In the genomic region with DNA sequence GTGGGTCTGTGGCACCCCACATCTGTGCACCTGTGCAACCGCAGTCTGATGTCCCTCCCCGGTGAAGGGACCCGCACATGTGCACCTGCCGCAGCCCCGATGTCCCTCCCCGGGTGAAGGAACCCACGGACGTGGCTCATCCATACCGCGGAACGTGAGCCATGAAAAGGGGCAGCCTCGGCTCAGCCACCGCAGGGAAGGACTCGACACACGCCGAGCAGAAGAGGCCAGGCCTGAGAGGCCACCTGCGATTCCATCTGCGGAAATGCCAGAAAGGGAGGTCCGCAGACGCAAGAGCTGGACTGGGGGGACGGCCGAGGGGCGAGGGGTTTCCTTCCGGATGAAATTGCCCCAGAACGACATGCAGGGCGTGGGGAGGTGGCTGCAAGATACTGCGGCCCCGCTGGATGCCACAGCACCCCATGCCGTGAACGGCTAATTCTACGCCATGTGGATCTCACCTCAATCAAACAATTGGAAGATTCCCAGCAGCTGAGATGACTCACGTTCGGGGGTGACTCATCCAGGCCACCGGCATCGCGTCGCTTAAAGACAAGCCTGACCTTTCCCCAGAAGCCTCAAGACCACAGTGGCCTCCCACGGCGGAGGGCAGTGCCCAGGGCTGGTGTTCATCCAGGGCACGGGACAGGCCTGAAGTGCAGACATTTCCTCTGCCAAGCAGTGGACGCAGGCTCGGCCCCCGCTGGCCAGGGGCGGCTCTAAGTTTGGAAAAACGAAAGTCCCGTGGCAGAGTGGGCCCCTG, we compare ENCODE assay signal across 8 cellular contexts. TPM values are rescaled to one million over a fixed set of nuclear protein-coding genes. Genes with fewer than 3 reads are reported as not detected.
DNase-seq lines count a peak whose midpoint lies in the region; FAIRE-seq and TF ChIP-seq lines count a peak whose summit lies in the region.

No MANE protein-coding gene starts in this region.

- H3K9me3 ChIP-seq in small intestine (ENCODE audit: control insufficient read depth, low read depth): no peaks in the 10 kb centered on the region

- no peaks in the 10 kb centered on the region for H3K9me3 Mint-ChIP-seq in osteocyte (ENCODE audit: unreplicated experiment)

- H3K36me3 ChIP-seq in small intestine (ENCODE audit: control insufficient read depth in 2 of 2, insufficient read depth in 2 of 2, low read length in 2 of 2): no peaks in the 10 kb centered on the region

- H3K27me3 ChIP-seq in small intestine (ENCODE audit: control insufficient read depth in 2 of 2, insufficient read depth in 2 of 2, low read length in 2 of 2): no peaks in the 10 kb centered on the region

- no peak for TF ChIP-seq EP300 in Ishikawa (IDR thresholded peaks at IDR 0.05; ENCODE audit: borderline replicate concordance)

- H3K4me3 Mint-ChIP-seq in osteocyte (ENCODE audit: unreplicated experiment): no peak overlapping the region

- no peak overlapping the region for H3K27ac ChIP-seq in small intestine (ENCODE audit: low read depth in 1 of 2, low read length in 1 of 2)

- no peak overlapping the region for H3K27ac Mint-ChIP-seq in osteocyte (ENCODE audit: unreplicated experiment)

- in situ Hi-C loops in KBM-7 (cut with MboI; ENCODE audit: low pct_unique_long_range_greater_than_20kb, low sequenced_read_pairs): no loop called here

- peaks cover 2% of the 10 kb centered on the region for H3K36me3 Mint-ChIP-seq in osteocyte (ENCODE audit: unreplicated experiment)

- H3K4me1 ChIP-seq in small intestine (ENCODE audit: control insufficient read depth in 2 of 2, insufficient read depth in 1 of 2, low read depth in 1 of 2, low read length in 1 of 2): no peaks in the 10 kb centered on the region

- H3K4me3 ChIP-seq in small intestine (ENCODE audit: low read depth in 1 of 2, low read length in 2 of 2): no peak overlapping the region

- WGBS in small intestine, 3 donors: 56 to 71% (median 61%) methylated on average over 46 of the region's 46 CpGs

- peaks cover 15% of the 10 kb centered on the region for H3K4me1 Mint-ChIP-seq in osteocyte (ENCODE audit: unreplicated experiment)

- peaks cover 12% of the 10 kb centered on the region for H3K27me3 Mint-ChIP-seq in osteocyte (ENCODE audit: unreplicated experiment)

- no peak for TF ChIP-seq CTCF in osteocyte (IDR thresholded peaks at IDR 0.05)

- no peak for FAIRE-seq in small intestine (lab: Jason Lieb, UNC)

- no peak for TF ChIP-seq RAD21 in Ishikawa (IDR thresholded peaks at IDR 0.05; ENCODE audit: low read depth)

- peak; percentile 60 for DNase-seq in activated CD4-positive, alpha-beta T cell treated with anti-CD3 and anti-CD28 coated beads, Interleukin-2, amount 50 U/mL, for 1 hour
- peak; percentile 60 for DNase-seq in dedifferentiated amniotic fluid mesenchymal stem cell (ENCODE audit: extremely low spot score)
- DNase-seq in small intestine: peak; percentile 39
- DNase-seq in osteocyte (ENCODE audit: extremely low spot score, unreplicated experiment): no peak
- DNase-seq in KBM-7: no peak
- DNase-seq in NCI-H128 (lab: John Stamatoyannopoulos, UW; ENCODE audit: unreplicated experiment): no peak
- DNase-seq in cerebellar cortex (ENCODE audit: low spot score): no peak

TF ChIP-seq in Ishikawa, 13 proteins besides CTCF, POLR2A, EP300 and RAD21:
- TF ChIP-seq ZBTB7A (IDR thresholded peaks at IDR 0.05; ENCODE audit: low read depth) (no peak), TEAD4 (IDR thresholded peaks at IDR 0.05) (no peak), TCF12 (IDR thresholded peaks at IDR 0.05; ENCODE audit: low read depth) (0 out of 2 replicates have a peak, but pooled peaks have one; percentile 10), CREB1 (IDR thresholded peaks at IDR 0.05; ENCODE audit: low read depth) (no peak), FOXM1 (IDR thresholded peaks at IDR 0.05; ENCODE audit: borderline replicate concordance, low read depth) (no peak), NFIC (IDR thresholded peaks at IDR 0.05) (peak; percentile 37; the same call in 1 of the 2 replicates), YY1 (IDR thresholded peaks at IDR 0.05; ENCODE audit: low read depth) (no peak), EGR1 (IDR thresholded peaks at IDR 0.05) (no peak), CEBPB (IDR thresholded peaks at IDR 0.05) (no peak), TAF1 (IDR thresholded peaks at IDR 0.05; ENCODE audit: low read depth) (no peak)
- TF ChIP-seq, protein P1, sequence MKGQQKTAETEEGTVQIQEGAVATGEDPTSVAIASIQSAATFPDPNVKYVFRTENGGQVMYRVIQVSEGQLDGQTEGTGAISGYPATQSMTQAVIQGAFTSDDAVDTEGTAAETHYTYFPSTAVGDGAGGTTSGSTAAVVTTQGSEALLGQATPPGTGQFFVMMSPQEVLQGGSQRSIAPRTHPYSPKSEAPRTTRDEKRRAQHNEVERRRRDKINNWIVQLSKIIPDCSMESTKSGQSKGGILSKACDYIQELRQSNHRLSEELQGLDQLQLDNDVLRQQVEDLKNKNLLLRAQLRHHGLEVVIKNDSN (IDR thresholded peaks at IDR 0.05): no peak
- TF ChIP-seq, protein P2, sequence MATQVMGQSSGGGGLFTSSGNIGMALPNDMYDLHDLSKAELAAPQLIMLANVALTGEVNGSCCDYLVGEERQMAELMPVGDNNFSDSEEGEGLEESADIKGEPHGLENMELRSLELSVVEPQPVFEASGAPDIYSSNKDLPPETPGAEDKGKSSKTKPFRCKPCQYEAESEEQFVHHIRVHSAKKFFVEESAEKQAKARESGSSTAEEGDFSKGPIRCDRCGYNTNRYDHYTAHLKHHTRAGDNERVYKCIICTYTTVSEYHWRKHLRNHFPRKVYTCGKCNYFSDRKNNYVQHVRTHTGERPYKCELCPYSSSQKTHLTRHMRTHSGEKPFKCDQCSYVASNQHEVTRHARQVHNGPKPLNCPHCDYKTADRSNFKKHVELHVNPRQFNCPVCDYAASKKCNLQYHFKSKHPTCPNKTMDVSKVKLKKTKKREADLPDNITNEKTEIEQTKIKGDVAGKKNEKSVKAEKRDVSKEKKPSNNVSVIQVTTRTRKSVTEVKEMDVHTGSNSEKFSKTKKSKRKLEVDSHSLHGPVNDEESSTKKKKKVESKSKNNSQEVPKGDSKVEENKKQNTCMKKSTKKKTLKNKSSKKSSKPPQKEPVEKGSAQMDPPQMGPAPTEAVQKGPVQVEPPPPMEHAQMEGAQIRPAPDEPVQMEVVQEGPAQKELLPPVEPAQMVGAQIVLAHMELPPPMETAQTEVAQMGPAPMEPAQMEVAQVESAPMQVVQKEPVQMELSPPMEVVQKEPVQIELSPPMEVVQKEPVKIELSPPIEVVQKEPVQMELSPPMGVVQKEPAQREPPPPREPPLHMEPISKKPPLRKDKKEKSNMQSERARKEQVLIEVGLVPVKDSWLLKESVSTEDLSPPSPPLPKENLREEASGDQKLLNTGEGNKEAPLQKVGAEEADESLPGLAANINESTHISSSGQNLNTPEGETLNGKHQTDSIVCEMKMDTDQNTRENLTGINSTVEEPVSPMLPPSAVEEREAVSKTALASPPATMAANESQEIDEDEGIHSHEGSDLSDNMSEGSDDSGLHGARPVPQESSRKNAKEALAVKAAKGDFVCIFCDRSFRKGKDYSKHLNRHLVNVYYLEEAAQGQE (IDR thresholded peaks at IDR 0.05; ENCODE audit: low read depth): no peak
- TF ChIP-seq, protein P3, sequence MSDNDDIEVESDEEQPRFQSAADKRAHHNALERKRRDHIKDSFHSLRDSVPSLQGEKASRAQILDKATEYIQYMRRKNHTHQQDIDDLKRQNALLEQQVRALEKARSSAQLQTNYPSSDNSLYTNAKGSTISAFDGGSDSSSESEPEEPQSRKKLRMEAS (IDR thresholded peaks at IDR 0.05): peak; percentile 51; the same call in 1 of the 2 replicates

RNA-seq across cellular contexts. Expression of a gene that starts 21.0 kb away (rescaled TPM):
- 1 to 10 TPM in 1 of 3 donors, under 1 TPM in 1, not detected in 1; 0.27 to 1.0 TPM for polyA plus RNA-seq in small intestine
- total RNA-seq in osteocyte: 0.27 and 0.31 TPM in 2 replicates

RNA-seq across cellular contexts. Expression of a gene that starts 31.8 kb away (rescaled TPM):
- polyA plus RNA-seq in small intestine: 1 to 10 TPM; 8.2 to 9.4 (median 8.9) TPM
- 24.6 and 27.4 TPM in 2 replicates for total RNA-seq in osteocyte

Comparison
In these comparisons a context has a peak if more than half of its experiments do, and no peak if none do; other contexts are left out.
1. DNase-seq: peak in activated CD4-positive, alpha-beta T cell treated with anti-CD3 and anti-CD28 coated beads, Interleukin-2, amount 50 U/mL, for 1 hour (single experiment), dedifferentiated amniotic fluid mesenchymal stem cell (single experiment) and small intestine (single experiment); none in osteocyte (single experiment), KBM-7 (single experiment), NCI-H128 (single experiment) and cerebellar cortex (single experiment).